ENCODE assay signal across 1 cellular context in the genomic region with DNA sequence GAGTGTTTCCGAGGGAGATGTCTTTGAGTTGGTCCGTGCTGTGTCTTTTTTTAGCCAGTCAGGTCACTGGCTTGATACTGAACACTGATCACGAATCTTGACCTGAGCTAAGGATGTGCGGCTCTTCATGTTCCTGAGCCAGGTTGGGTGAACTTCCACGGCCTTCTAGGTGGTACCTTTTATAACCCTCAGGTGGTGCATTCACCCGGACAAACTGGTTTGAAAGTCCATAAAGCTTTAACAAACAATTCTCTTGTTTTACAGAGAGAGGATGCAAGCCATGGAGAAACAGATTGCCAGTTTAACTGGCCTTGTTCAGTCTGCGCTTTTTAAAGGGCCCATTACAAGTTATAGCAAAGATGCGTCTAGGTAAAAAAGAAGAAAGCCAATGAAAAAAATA.
TF ChIP-seq lines count a peak whose summit lies in the region.

No MANE protein-coding gene starts in this region.

TF ChIP-seq in H1, 55 proteins besides CTCF, POLR2A, EP300 and RAD21 (continued from another document):
- TF ChIP-seq, protein P1, sequence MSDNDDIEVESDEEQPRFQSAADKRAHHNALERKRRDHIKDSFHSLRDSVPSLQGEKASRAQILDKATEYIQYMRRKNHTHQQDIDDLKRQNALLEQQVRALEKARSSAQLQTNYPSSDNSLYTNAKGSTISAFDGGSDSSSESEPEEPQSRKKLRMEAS (IDR thresholded peaks at IDR 0.05), result no peak
- no peak for TF ChIP-seq GABPA (IDR thresholded peaks at IDR 0.05; ENCODE audit: borderline replicate concordance, insufficient read depth, low read length)
- no peak for TF ChIP-seq CBX5 (IDR thresholded peaks at IDR 0.05; ENCODE audit: low read depth, low read length)
- no peak for TF ChIP-seq POU5F1 (IDR thresholded peaks at IDR 0.05; ENCODE audit: low read depth, low read length)
- TF ChIP-seq SIRT6 (IDR thresholded peaks at IDR 0.05; ENCODE audit: low read length), result no peak
- TF ChIP-seq YY1 (IDR thresholded peaks at IDR 0.05; ENCODE audit: low read depth, low read length), result no peak
- no peak for TF ChIP-seq CHD2 (IDR thresholded peaks at IDR 0.05; ENCODE audit: low read length)
TF ChIP-seq in H1: peak in this region for 0.
